Comparison of ENCODE assay signal across 8 cellular contexts in the genomic region with DNA sequence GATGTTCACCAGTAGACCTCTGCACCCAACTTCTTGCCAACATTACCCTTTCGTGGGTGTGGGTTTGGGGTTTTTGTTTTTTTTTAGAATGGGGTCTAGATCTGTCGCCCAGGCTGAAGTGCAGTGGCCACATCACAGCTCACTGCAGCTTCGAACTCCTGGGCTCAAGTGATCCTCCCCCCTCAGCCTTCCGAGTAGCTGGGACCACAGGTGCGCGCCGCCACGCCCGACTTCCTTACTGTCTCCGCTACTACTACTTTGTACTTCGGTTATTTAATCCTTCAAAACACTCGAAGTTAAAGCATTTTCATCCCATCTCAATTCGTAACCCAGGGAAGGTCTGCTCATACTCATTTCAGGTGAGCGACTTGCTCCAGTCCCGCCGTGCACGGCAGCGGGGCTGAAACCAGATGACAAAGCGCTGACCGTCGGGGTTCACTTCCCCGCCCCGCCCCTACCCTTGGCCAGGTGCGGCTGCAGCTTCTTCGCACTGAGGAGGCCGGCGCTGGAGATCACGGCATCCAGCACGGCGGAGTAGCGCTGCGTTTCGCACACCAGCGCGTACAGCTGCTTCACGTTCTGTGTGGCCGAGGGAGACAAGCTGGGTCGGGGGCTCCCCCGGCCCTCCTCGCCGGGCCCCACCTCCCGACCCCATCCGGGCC. TPM values are rescaled to one million over a fixed set of nuclear protein-coding genes. Genes with fewer than 3 reads are reported as not detected.
DNase-seq lines count a peak whose midpoint lies in the region; ATAC-seq, FAIRE-seq and TF ChIP-seq lines count a peak whose summit lies in the region.
"Not testable (repeated sequence)": the region's sequence is repeated elsewhere in the genome, so short reads cannot be mapped to it uniquely, and the experiment has no call there.

No MANE protein-coding gene starts in this region.

- H3K36me3 ChIP-seq in HUES48 (ENCODE audit: control insufficient read depth, insufficient read depth, low read length); naive thymus-derived CD4-positive, alpha-beta T cell (ENCODE audit: control insufficient read depth in 2 of 3, insufficient read depth in 3 of 3, low read length in 3 of 3): not testable (repeated sequence)
- H3K36me3 ChIP-seq in upper lobe of left lung: peaks cover 0 to 11% (median 4%) of the 10 kb centered on the region in 4 donors

- not testable (repeated sequence) for H3K4me1 ChIP-seq in HUES48 (ENCODE audit: control insufficient read depth, insufficient read depth, low read length); naive thymus-derived CD4-positive, alpha-beta T cell (ENCODE audit: control insufficient read depth in 2 of 2, insufficient read depth in 2 of 2, low read length in 2 of 2); upper lobe of left lung

- H3K27ac ChIP-seq in HUES48 (ENCODE audit: low read depth, low read length); naive thymus-derived CD4-positive, alpha-beta T cell (ENCODE audit: low read depth, low read length); upper lobe of left lung: not testable (repeated sequence)

- not testable (repeated sequence) for TF ChIP-seq CTCF in foreskin fibroblast (IDR thresholded peaks at IDR 0.05; ENCODE audit: low read depth, low read length); upper lobe of left lung (IDR thresholded peaks at IDR 0.05)

- H3K9ac ChIP-seq in HUES48 (ENCODE audit: low read depth, low read length): not testable (repeated sequence)

- not testable (repeated sequence) for H3K9me3 ChIP-seq in HUES48 (ENCODE audit: control insufficient read depth, insufficient read depth, low read length); naive thymus-derived CD4-positive, alpha-beta T cell (ENCODE audit: control insufficient read depth in 2 of 3, low read length in 3 of 3); upper lobe of left lung

- not testable (repeated sequence) for TF ChIP-seq EP300 in upper lobe of left lung (IDR thresholded peaks at IDR 0.05)

- CTCF ChIA-PET in naive thymus-derived CD4-positive, alpha-beta T cell (lab: Charles Lee): not testable (repeated sequence)

- H3K9me3 Mint-ChIP-seq in activated T-helper 17 cell treated with anti-CD3 and anti-CD28 coated beads, Interleukin-2, amount 50 U/mL, for 72 hours; naive thymus-derived CD4-positive, alpha-beta T cell: not testable (repeated sequence)

- H3K27me3 Mint-ChIP-seq in activated T-helper 17 cell treated with anti-CD3 and anti-CD28 coated beads, Interleukin-2, amount 50 U/mL, for 72 hours; naive thymus-derived CD4-positive, alpha-beta T cell: not testable (repeated sequence)

- POLR2A ChIA-PET in naive thymus-derived CD4-positive, alpha-beta T cell (lab: Charles Lee): not testable (repeated sequence)

- ATAC-seq in GM21447 (IDR thresholded peaks at IDR 0.05; ENCODE audit: unreplicated experiment): peak; percentile 61
- peak; percentile 63 for ATAC-seq in HG02943 (IDR thresholded peaks at IDR 0.05; ENCODE audit: low read depth, unreplicated experiment)
- peak; percentile 66 for ATAC-seq in activated T-helper 17 cell treated with anti-CD3 and anti-CD28 coated beads, Interleukin-2, amount 50 U/mL, for 72 hours (replicated peaks)
- peak; percentile 61 for ATAC-seq in naive thymus-derived CD4-positive, alpha-beta T cell
- ATAC-seq in upper lobe of left lung (ENCODE audit: low FRiP score in 2 of 2): peak; percentile 54 to 65

- H3K4me1 Mint-ChIP-seq in activated T-helper 17 cell treated with anti-CD3 and anti-CD28 coated beads, Interleukin-2, amount 50 U/mL, for 72 hours; naive thymus-derived CD4-positive, alpha-beta T cell: not testable (repeated sequence)

- H3K27ac Mint-ChIP-seq in activated T-helper 17 cell treated with anti-CD3 and anti-CD28 coated beads, Interleukin-2, amount 50 U/mL, for 72 hours; naive thymus-derived CD4-positive, alpha-beta T cell: not testable (repeated sequence)

- not testable (repeated sequence) for H3K36me3 Mint-ChIP-seq in activated T-helper 17 cell treated with anti-CD3 and anti-CD28 coated beads, Interleukin-2, amount 50 U/mL, for 72 hours (ENCODE audit: low read depth); naive thymus-derived CD4-positive, alpha-beta T cell

- not testable (repeated sequence) for TF ChIP-seq POLR2A in upper lobe of left lung (IDR thresholded peaks at IDR 0.05)

- H3K27me3 ChIP-seq in HUES48 (ENCODE audit: control insufficient read depth, insufficient read depth, low read length); naive thymus-derived CD4-positive, alpha-beta T cell (ENCODE audit: control insufficient read depth in 2 of 2, insufficient read depth in 2 of 2, low read length in 2 of 2); upper lobe of left lung: not testable (repeated sequence)

- WGBS in upper lobe of left lung, 2 donors: 40% methylated on average over 1 of the region's 43 CpGs; no CpG with 5 or more reads in 1 of the 2 donors

- DNase-seq in GM18507 (ENCODE audit: extremely low spot score, insufficient read length, low read depth); foreskin fibroblast; naive thymus-derived CD4-positive, alpha-beta T cell; upper lobe of left lung: not testable (repeated sequence)

- intact Hi-C loops in naive thymus-derived CD4-positive, alpha-beta T cell (cut with micrococcal nuclease): not testable (repeated sequence)

- peak overlapping the region; percentile 52; the same call in 1 of the 2 replicates for H3K4me3 ChIP-seq in HUES48 (ENCODE audit: low read depth, low read length)
- H3K4me3 ChIP-seq in foreskin fibroblast (ENCODE audit: low read depth in 1 of 2, low read length in 2 of 2): peak overlapping the region; percentile 17 to 24
- H3K4me3 ChIP-seq in naive thymus-derived CD4-positive, alpha-beta T cell (ENCODE audit: low read length): not testable (repeated sequence)
- peak overlapping the region in 3 of 4 donors; percentile 44 to 47 (median 45) for H3K4me3 ChIP-seq in upper lobe of left lung

- peak; percentile 42 for FAIRE-seq in GM18507 (lab: Jason Lieb, UNC)

- not testable (repeated sequence) for H3K4me3 Mint-ChIP-seq in activated T-helper 17 cell treated with anti-CD3 and anti-CD28 coated beads, Interleukin-2, amount 50 U/mL, for 72 hours
- peak overlapping the region in 1 of 10 donors; percentile 37 for H3K4me3 Mint-ChIP-seq in naive thymus-derived CD4-positive, alpha-beta T cell

RNA-seq across cellular contexts. Expression of gene TRIM74, which starts 15.2 kb away (rescaled TPM):
- 1 to 10 TPM in 1 of 2 donors, under 1 TPM in 1; 0.89 to 1.5 TPM for total RNA-seq in activated T-helper 17 cell treated with anti-CD3 and anti-CD28 coated beads, Interleukin-2, amount 50 U/mL, for 72 hours
- total RNA-seq in naive thymus-derived CD4-positive, alpha-beta T cell: 1 to 10 TPM; 1.3 to 9.4 (median 5.1) TPM
- polyA plus RNA-seq in naive thymus-derived CD4-positive, alpha-beta T cell: under 1 TPM in 1 of 2 donors, not detected in 1; 0.31 TPM
- 1 to 10 TPM in 2 of 6 donors, under 1 TPM in 1, not detected in 3; 0.60 to 9.4 (median 1.2) TPM for total RNA-seq in upper lobe of left lung

RNA-seq across cellular contexts. Expression of gene POM121, which starts 29.1 kb away (rescaled TPM):
- total RNA-seq in activated T-helper 17 cell treated with anti-CD3 and anti-CD28 coated beads, Interleukin-2, amount 50 U/mL, for 72 hours: 100 to 1,000 TPM in 1 of 2 donors, 10 to 100 TPM in 1; 86.1 to 132 TPM
- 10 to 100 TPM; 60.8 to 73.4 (median 64.8) TPM for total RNA-seq in naive thymus-derived CD4-positive, alpha-beta T cell
- polyA plus RNA-seq in naive thymus-derived CD4-positive, alpha-beta T cell: 10 to 100 TPM; 10.9 to 19.8 TPM
- total RNA-seq in upper lobe of left lung: 10 to 100 TPM; 25.5 to 37.2 (median 32.8) TPM
